In genomic region chr15:57384816-57385215, GRCh38 we compare ENCODE assay signal across 1 cellular context.
A peak's percentile ranks its signal among the peaks of the same experiment; 100 is the strongest.
TF ChIP-seq lines count a peak whose summit lies in the region.

No MANE protein-coding gene starts in this region.

TF ChIP-seq in IMR-90, 13 proteins besides CTCF, POLR2A, EP300 and RAD21:
- peak; percentile 25; the same call in 1 of the 2 replicates for TF ChIP-seq FOS (IDR thresholded peaks at IDR 0.05; ENCODE audit: low read depth, low read length)
- TF ChIP-seq ELK1 (IDR thresholded peaks at IDR 0.05; ENCODE audit: borderline replicate concordance, low read depth, low read length) = no peak
- no peak for TF ChIP-seq SMC3 (IDR thresholded peaks at IDR 0.05; ENCODE audit: low read depth, low read length)
TF ChIP-seq in IMR-90: peak in this region for 1.
